In the genomic region with DNA sequence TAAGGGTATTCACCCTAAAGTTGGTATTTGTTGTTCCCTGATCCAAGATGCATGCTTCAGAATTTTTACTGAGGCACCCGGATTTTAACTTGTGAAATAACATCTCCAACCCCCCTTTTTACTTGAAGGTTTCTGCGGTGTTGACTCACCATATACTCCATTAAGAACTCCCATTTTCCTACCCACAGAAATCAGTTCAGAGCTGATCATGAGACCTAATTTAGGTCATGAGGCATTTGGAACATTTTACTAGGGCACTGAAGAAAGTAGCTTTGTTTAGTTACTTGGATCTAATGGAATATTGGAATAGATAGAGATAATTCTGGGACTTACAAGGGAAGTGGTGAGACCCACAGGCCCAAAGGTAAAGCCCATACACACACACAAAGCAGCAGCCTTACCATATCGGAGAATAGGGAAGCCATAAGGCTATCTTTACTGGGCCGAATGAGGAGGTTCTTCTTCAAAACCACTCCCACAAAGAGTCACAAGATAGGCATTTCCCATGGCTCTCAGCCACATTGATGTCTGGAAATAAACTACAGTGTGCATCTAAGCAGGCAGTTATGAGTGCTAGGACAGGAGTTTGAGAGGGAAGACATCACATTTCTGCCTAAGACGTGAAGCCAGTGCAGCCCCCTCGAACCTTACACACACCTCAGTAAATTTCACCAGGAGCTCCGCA, we compare ENCODE assay signal across 25 cellular contexts.
"Had no signal": no experiment of that assay in that cellular context is flagged by ENCODE, and none has a peak within 500 bp of the region (broad histone marks: within the 10 kb centered on the region; RNA-seq: fewer than 3 reads in every experiment).

No MANE protein-coding gene starts in this region.

- H3K4me1 Mint-ChIP-seq: activated CD4-positive, alpha-beta T cell treated with anti-CD3 and anti-CD28 coated beads, Interleukin-2, amount 10 ng/mL, durations not matched to agents 7 days and 5 days; nephron progenitor cell; stimulated activated memory B cell treated with anti-CD40 and anti-IgM and Interleukin-4, amounts not matched to agents 10 μg/mL and 1 μg/mL and 100 μg/mL, for 72 hours had no signal

- H3K4me3 ChIP-seq: adrenal gland, esophagus squamous epithelium, gastroesophageal sphincter, heart right ventricle, mucosa of descending colon, smooth muscle cell, stomach, suprapubic skin, tibial nerve had no signal

- H3K4me3 Mint-ChIP-seq: activated CD4-positive, alpha-beta T cell treated with anti-CD3 and anti-CD28 coated beads, Interleukin-2, amount 10 ng/mL, durations not matched to agents 7 days and 5 days; activated CD8-positive, alpha-beta T cell treated with anti-CD3 and anti-CD28 coated beads, Interleukin-2, amount 10 ng/mL, durations not matched to agents 7 days and 5 days; activated naive CD8-positive, alpha-beta T cell; endodermal cell; nephron progenitor cell; stimulated activated memory B cell treated with anti-CD40 and anti-IgM and Interleukin-4, amounts not matched to agents 10 μg/mL and 1 μg/mL and 100 μg/mL, for 72 hours; T-helper 1 cell treated with Interleukin-12 subunit alpha and Interleukin-12 subunit beta and Interleukin-4 antibody, amounts not matched to agents 30 μg/mL and 1 μg/mL, for 36 hours had no signal

- H3K36me3 ChIP-seq: adrenal gland, esophagus squamous epithelium, gastroesophageal sphincter, heart right ventricle, stomach, suprapubic skin, tibial nerve had no signal

- H3K27ac Mint-ChIP-seq: activated CD4-positive, alpha-beta T cell treated with anti-CD3 and anti-CD28 coated beads, Interleukin-2, amount 10 ng/mL, durations not matched to agents 7 days and 5 days; activated CD8-positive, alpha-beta T cell treated with anti-CD3 and anti-CD28 coated beads, Interleukin-2, amount 10 ng/mL, durations not matched to agents 7 days and 5 days; activated naive CD8-positive, alpha-beta T cell; endodermal cell; nephron progenitor cell; stimulated activated memory B cell treated with anti-CD40 and anti-IgM and Interleukin-4, amounts not matched to agents 10 μg/mL and 1 μg/mL and 100 μg/mL, for 72 hours; T-helper 1 cell treated with Interleukin-12 subunit alpha and Interleukin-12 subunit beta and Interleukin-4 antibody, amounts not matched to agents 30 μg/mL and 1 μg/mL, for 36 hours had no signal

- ATAC-seq: activated CD4-positive, CD25-positive, alpha-beta regulatory T cell treated with anti-CD3 and anti-CD28 coated beads, Interleukin-2, amount 50 U/mL, for 24 hours; activated CD8-positive, alpha-beta T cell treated with anti-CD3 and anti-CD28 coated beads, Interleukin-2, amount 10 ng/mL, durations not matched to agents 7 days and 5 days; gastroesophageal sphincter; heart right ventricle; left cardiac atrium; mucosa of descending colon; sciatic nerve; stimulated activated memory B cell treated with anti-CD40 and anti-IgM and Interleukin-4, amounts not matched to agents 10 μg/mL and 1 μg/mL and 100 μg/mL, for 72 hours had no signal

- H3K27ac ChIP-seq: adrenal gland, esophagus squamous epithelium, gastroesophageal sphincter, heart right ventricle, parathyroid adenoma, stomach, suprapubic skin, tibial nerve had no signal

- H3K4me1 ChIP-seq: adrenal gland, esophagus squamous epithelium, gastroesophageal sphincter, heart right ventricle, parathyroid adenoma, stomach, suprapubic skin, tibial nerve had no signal

- H3K36me3 Mint-ChIP-seq: activated naive CD8-positive, alpha-beta T cell; stimulated activated memory B cell treated with anti-CD40 and anti-IgM and Interleukin-4, amounts not matched to agents 10 μg/mL and 1 μg/mL and 100 μg/mL, for 72 hours had no signal

- DNase-seq: activated CD4-positive, alpha-beta T cell treated with anti-CD3 and anti-CD28 coated beads, Interleukin-2, amount 10 ng/mL, durations not matched to agents 7 days and 5 days; activated CD8-positive, alpha-beta T cell treated with anti-CD3 and anti-CD28 coated beads, Interleukin-2, amount 10 ng/mL, durations not matched to agents 7 days and 5 days; adrenal gland; cortex of kidney; endodermal cell; esophagus squamous epithelium; heart right ventricle; islet precursor cell; left cardiac atrium; mesendoderm; mucosa of descending colon; nephron progenitor cell; nucleus accumbens; stimulated activated CD4-positive, alpha-beta T cell treated with anti-CD3 and anti-CD28 coated beads, Interleukin-15, amount 100 ng/mL, for 24 hours; stomach had no signal

- H3K27me3 ChIP-seq: adrenal gland, esophagus squamous epithelium, gastroesophageal sphincter, heart right ventricle, stomach, suprapubic skin, tibial nerve had no signal

- H3K27me3 Mint-ChIP-seq: activated CD4-positive, alpha-beta T cell treated with anti-CD3 and anti-CD28 coated beads, Interleukin-2, amount 10 ng/mL, durations not matched to agents 7 days and 5 days; activated naive CD8-positive, alpha-beta T cell; stimulated activated memory B cell treated with anti-CD40 and anti-IgM and Interleukin-4, amounts not matched to agents 10 μg/mL and 1 μg/mL and 100 μg/mL, for 72 hours had no signal

- H3K9me3 Mint-ChIP-seq: endodermal cell, nephron progenitor cell had no signal

- H3K9me3 ChIP-seq: adrenal gland, gastroesophageal sphincter, mucosa of descending colon, stomach had no signal
